1 cellular context compared by ENCODE assay signal in the genomic region with DNA sequence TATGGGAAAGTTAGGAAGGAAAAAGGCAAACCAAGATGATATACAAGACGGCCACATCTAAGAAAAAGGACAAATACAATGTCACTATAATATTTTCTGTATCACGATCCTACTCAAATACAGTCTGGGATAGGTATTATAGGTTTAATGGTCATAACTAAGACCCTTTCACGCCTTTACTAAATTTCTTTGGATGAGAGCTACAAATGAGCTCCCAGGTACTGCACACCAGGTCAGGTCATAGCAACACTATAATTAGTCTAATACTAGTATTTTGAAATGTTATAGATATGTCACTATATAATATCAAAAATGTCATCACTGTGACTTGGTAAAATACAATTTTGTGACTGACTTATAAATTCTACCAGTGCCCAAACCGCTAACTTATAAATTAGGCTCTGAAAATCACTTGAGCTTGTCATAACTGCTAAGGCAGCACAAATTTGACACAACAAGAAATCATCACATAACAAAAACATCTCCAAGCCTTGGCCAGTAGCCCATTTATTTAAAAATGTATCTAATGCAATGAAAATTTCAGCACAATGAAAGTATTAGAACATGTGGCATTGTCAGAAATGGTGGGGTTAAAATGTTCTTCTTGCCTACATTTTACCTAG.
A peak's percentile ranks its signal among the peaks of the same experiment; 100 is the strongest.
TF ChIP-seq lines count a peak whose summit lies in the region.

No MANE protein-coding gene starts in this region.

TF ChIP-seq in HepG2, 621 proteins besides CTCF, POLR2A, EP300 and RAD21:
- TF ChIP-seq HDAC1 (CRISPR knock-in tag; IDR thresholded peaks at IDR 0.05) (0 out of 2 replicates have a peak, but pooled peaks have one; percentile 19), POLR2AphosphoS2 (IDR thresholded peaks at IDR 0.05; ENCODE audit: low read depth, low read length) (peak; percentile 78; the same call in 1 of the 2 replicates), MAF1 (CRISPR knock-in tag; IDR thresholded peaks at IDR 0.05; ENCODE audit: borderline replicate concordance) (no peak), ZC3H4 (CRISPR knock-in tag; IDR thresholded peaks at IDR 0.05; ENCODE audit: borderline replicate concordance) (peak; percentile 14; the same call in 1 of the 2 replicates), ZNF501 (CRISPR knock-in tag; IDR thresholded peaks at IDR 0.05) (no peak), PCBP2 (optimal IDR thresholded peaks at IDR 0.05; ENCODE audit: low read depth, low read length, poor library complexity, severe bottlenecking) (no peak), ZNF3 (CRISPR knock-in tag; IDR thresholded peaks at IDR 0.05) (no peak), RBFOX2 (IDR thresholded peaks at IDR 0.05; ENCODE audit: low read depth, low read length) (peak; percentile 82), CBX2 (IDR thresholded peaks at IDR 0.05; ENCODE audit: low read depth, low read length) (no peak), CBX2 (CRISPR knock-in tag; IDR thresholded peaks at IDR 0.05; ENCODE audit: low read depth) (no peak), PAF1 (CRISPR knock-in tag; IDR thresholded peaks at IDR 0.05) (peak; percentile 71), MAFK (conservative IDR thresholded peaks at IDR 0.05 in 1 of 2, IDR thresholded peaks at IDR 0.05 in 1 of 2; ENCODE audit: low read length in 2 of 2) (peak; percentile 28 to 39; a peak in 2 of 4 replicates), NONO (IDR thresholded peaks at IDR 0.05) (no peak), NONO (CRISPR knock-in tag; conservative IDR thresholded peaks at IDR 0.05) (0 out of 2 replicates have a peak, but pooled peaks have one; percentile 28), ZNF292 (CRISPR knock-in tag; IDR thresholded peaks at IDR 0.05; ENCODE audit: borderline replicate concordance, low read depth) (no peak), SSRP1 (CRISPR knock-in tag; IDR thresholded peaks at IDR 0.05) (peak; percentile 49; the same call in 1 of the 2 replicates), NR2F6 (IDR thresholded peaks at IDR 0.05) (no peak), NR2F6 (CRISPR knock-in tag; IDR thresholded peaks at IDR 0.05) (no peak), ZNF562 (CRISPR knock-in tag; IDR thresholded peaks at IDR 0.05; ENCODE audit: borderline replicate concordance) (peak; percentile 35; the same call in 1 of the 2 replicates), MBD4 (IDR thresholded peaks at IDR 0.05; ENCODE audit: borderline replicate concordance, low read length) (peak; percentile 23; the same call in 1 of the 2 replicates), ZNF251 (CRISPR knock-in tag; IDR thresholded peaks at IDR 0.05) (no peak), NCOR1 (IDR thresholded peaks at IDR 0.05; ENCODE audit: borderline replicate concordance, low read length) (no peak), KLF9 (CRISPR knock-in tag; IDR thresholded peaks at IDR 0.05; ENCODE audit: low read depth) (no peak), ZNF589 (CRISPR knock-in tag; conservative IDR thresholded peaks at IDR 0.05) (no peak), GZF1 (CRISPR knock-in tag; IDR thresholded peaks at IDR 0.05) (no peak), POLR2G (IDR thresholded peaks at IDR 0.05; ENCODE audit: low read depth, low read length) (peak; percentile 56; the same call in 1 of the 2 replicates), CENPX (CRISPR knock-in tag; IDR thresholded peaks at IDR 0.05) (no peak), SOX5 (CRISPR knock-in tag; IDR thresholded peaks at IDR 0.05; ENCODE audit: borderline replicate concordance) (no peak), RBM22 (optimal IDR thresholded peaks at IDR 0.05; ENCODE audit: low read length) (peak; percentile 54), POLR2AphosphoS5 (IDR thresholded peaks at IDR 0.05; ENCODE audit: low read depth, low read length) (peak; percentile 44), ZNF331 (CRISPR knock-in tag; IDR thresholded peaks at IDR 0.05) (no peak)
- TF ChIP-seq, protein P1, sequence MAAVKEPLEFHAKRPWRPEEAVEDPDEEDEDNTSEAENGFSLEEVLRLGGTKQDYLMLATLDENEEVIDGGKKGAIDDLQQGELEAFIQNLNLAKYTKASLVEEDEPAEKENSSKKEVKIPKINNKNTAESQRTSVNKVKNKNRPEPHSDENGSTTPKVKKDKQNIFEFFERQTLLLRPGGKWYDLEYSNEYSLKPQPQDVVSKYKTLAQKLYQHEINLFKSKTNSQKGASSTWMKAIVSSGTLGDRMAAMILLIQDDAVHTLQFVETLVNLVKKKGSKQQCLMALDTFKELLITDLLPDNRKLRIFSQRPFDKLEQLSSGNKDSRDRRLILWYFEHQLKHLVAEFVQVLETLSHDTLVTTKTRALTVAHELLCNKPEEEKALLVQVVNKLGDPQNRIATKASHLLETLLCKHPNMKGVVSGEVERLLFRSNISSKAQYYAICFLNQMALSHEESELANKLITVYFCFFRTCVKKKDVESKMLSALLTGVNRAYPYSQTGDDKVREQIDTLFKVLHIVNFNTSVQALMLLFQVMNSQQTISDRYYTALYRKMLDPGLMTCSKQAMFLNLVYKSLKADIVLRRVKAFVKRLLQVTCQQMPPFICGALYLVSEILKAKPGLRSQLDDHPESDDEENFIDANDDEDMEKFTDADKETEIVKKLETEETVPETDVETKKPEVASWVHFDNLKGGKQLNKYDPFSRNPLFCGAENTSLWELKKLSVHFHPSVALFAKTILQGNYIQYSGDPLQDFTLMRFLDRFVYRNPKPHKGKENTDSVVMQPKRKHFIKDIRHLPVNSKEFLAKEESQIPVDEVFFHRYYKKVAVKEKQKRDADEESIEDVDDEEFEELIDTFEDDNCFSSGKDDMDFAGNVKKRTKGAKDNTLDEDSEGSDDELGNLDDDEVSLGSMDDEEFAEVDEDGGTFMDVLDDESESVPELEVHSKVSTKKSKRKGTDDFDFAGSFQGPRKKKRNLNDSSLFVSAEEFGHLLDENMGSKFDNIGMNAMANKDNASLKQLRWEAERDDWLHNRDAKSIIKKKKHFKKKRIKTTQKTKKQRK (IDR thresholded peaks at IDR 0.05; ENCODE audit: low read length) = no peak
- TF ChIP-seq, protein P2, sequence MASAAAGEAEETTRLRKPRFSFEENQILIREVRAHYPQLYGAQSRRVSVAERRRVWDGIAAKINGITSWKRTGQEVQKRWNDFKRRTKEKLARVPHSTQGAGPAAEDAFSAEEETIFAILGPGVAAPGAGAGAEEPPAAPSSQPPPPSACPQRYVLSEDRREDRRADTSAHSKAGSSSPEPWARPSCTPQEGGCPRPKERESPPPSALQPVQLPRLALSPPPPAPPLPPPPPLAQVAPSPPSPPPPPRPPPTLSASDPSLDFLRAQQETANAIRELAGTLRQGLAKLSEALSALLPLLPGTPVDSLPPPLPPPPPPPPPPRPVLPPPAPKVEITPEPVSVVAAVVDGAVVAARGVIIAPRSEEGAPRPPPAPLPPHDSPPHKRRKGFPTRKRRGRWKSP (CRISPR knock-in tag; IDR thresholded peaks at IDR 0.05) = no peak
- TF ChIP-seq, protein P3, sequence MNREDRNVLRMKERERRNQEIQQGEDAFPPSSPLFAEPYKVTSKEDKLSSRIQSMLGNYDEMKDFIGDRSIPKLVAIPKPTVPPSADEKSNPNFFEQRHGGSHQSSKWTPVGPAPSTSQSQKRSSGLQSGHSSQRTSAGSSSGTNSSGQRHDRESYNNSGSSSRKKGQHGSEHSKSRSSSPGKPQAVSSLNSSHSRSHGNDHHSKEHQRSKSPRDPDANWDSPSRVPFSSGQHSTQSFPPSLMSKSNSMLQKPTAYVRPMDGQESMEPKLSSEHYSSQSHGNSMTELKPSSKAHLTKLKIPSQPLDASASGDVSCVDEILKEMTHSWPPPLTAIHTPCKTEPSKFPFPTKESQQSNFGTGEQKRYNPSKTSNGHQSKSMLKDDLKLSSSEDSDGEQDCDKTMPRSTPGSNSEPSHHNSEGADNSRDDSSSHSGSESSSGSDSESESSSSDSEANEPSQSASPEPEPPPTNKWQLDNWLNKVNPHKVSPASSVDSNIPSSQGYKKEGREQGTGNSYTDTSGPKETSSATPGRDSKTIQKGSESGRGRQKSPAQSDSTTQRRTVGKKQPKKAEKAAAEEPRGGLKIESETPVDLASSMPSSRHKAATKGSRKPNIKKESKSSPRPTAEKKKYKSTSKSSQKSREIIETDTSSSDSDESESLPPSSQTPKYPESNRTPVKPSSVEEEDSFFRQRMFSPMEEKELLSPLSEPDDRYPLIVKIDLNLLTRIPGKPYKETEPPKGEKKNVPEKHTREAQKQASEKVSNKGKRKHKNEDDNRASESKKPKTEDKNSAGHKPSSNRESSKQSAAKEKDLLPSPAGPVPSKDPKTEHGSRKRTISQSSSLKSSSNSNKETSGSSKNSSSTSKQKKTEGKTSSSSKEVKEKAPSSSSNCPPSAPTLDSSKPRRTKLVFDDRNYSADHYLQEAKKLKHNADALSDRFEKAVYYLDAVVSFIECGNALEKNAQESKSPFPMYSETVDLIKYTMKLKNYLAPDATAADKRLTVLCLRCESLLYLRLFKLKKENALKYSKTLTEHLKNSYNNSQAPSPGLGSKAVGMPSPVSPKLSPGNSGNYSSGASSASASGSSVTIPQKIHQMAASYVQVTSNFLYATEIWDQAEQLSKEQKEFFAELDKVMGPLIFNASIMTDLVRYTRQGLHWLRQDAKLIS (CRISPR knock-in tag; IDR thresholded peaks at IDR 0.05) = 0 out of 2 replicates have a peak, but pooled peaks have one; percentile 72
- TF ChIP-seq, protein P4, sequence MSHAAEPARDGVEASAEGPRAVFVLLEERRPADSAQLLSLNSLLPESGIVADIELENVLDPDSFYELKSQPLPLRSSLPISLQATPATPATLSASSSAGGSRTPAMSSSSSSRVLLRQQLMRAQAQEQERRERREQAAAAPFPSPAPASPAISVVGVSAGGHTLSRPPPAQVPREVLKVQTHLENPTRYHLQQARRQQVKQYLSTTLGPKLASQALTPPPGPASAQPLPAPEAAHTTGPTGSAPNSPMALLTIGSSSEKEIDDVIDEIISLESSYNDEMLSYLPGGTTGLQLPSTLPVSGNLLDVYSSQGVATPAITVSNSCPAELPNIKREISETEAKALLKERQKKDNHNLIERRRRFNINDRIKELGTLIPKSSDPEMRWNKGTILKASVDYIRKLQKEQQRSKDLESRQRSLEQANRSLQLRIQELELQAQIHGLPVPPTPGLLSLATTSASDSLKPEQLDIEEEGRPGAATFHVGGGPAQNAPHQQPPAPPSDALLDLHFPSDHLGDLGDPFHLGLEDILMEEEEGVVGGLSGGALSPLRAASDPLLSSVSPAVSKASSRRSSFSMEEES (CRISPR knock-in tag; IDR thresholded peaks at IDR 0.05) = 0 out of 2 replicates have a peak, but pooled peaks have one; percentile 7
- TF ChIP-seq, protein P5, sequence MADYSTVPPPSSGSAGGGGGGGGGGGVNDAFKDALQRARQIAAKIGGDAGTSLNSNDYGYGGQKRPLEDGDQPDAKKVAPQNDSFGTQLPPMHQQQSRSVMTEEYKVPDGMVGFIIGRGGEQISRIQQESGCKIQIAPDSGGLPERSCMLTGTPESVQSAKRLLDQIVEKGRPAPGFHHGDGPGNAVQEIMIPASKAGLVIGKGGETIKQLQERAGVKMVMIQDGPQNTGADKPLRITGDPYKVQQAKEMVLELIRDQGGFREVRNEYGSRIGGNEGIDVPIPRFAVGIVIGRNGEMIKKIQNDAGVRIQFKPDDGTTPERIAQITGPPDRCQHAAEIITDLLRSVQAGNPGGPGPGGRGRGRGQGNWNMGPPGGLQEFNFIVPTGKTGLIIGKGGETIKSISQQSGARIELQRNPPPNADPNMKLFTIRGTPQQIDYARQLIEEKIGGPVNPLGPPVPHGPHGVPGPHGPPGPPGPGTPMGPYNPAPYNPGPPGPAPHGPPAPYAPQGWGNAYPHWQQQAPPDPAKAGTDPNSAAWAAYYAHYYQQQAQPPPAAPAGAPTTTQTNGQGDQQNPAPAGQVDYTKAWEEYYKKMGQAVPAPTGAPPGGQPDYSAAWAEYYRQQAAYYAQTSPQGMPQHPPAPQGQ (CRISPR knock-in tag; IDR thresholded peaks at IDR 0.05; ENCODE audit: borderline replicate concordance) = peak; percentile 54; the same call in 1 of the 2 replicates
- TF ChIP-seq, protein P6, sequence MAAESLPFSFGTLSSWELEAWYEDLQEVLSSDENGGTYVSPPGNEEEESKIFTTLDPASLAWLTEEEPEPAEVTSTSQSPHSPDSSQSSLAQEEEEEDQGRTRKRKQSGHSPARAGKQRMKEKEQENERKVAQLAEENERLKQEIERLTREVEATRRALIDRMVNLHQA (CRISPR knock-in tag; IDR thresholded peaks at IDR 0.05) = no peak
